8 cellular contexts compared by ENCODE assay signal in the genomic region with DNA sequence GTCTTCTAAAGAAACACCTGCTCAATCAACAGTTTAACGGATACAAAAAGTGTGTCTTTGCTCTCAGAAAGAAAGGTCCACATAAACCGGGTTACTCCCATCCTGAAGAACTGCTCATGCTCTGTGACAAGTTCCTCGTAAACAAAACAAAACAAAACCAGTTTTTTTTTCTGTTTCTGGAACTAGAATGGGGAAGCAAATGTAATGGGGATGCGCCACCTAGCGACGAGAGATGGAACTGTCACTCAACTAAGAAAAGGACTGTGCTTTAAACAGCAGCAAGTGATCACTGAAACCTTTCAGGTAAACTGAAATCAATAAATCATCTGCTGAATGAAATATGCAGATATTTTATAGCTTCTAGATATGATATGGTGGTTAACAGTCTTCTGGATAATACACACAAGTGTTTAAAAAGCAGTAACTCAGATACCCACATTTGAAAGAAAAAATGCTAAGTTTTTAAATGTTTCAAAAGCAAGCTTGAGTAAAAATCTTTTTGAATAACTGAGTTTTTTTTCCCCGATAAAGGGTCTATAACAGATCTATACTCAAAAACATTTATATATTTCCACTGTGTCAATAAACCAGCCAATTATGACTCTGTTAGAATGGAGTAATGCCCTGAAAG. TPM values are rescaled to one million over a fixed set of nuclear protein-coding genes. Genes with fewer than 3 reads are reported as not detected.
A peak's percentile ranks its signal among the peaks of the same experiment; 100 is the strongest.
DNase-seq lines count a peak whose midpoint lies in the region; ATAC-seq and TF ChIP-seq lines count a peak whose summit lies in the region.

No MANE protein-coding gene starts in this region.

- DNase-seq in BE2C (peak; percentile 62), GM19238 (ENCODE audit: insufficient read length, low spot score) (peak; percentile 30), Kasumi-1 (lab: John Stamatoyannopoulos, UW) (peak; percentile 86), T follicular helper cell (ENCODE audit: low read depth) (peak; percentile 71), adipocyte (ENCODE audit: low read depth) (peak; percentile 88), cardiac septum (ENCODE audit: low spot score) (peak; percentile 84), pulmonary artery endothelial cell (ENCODE audit: low read depth, low spot score) (peak; percentile 57)

- H3K36me3 ChIP-seq in BE2C (peaks cover 49% of the 10 kb centered on the region), adipocyte (ENCODE audit: control insufficient read depth, insufficient read depth, low read length, severe bottlenecking) (peaks cover 66% of the 10 kb centered on the region)

- no peaks in the 10 kb centered on the region for H3K9me3 ChIP-seq in BE2C
- H3K9me3 ChIP-seq in adipocyte (ENCODE audit: control insufficient read depth, low read length): no peaks in the 10 kb centered on the region

- TF ChIP-seq CTCF in BE2C (IDR thresholded peaks at IDR 0.05; ENCODE audit: low read depth, low read length): peak; percentile 94

- peak overlapping the region; percentile 45 for H3K9ac ChIP-seq in adipocyte (ENCODE audit: low read length)

- H3K4me3 ChIP-seq in BE2C (ENCODE audit: low read depth, low read length) (no peak overlapping the region), adipocyte (ENCODE audit: low read length) (peak overlapping the region; percentile 30)

- intact Hi-C loops in cardiac septum (cut with DNase I): loop anchor here (2.0 kb wide), 1 partner anchor 340 kb away; no protein-coding TSS in a partner anchor

- H3K27me3 ChIP-seq in BE2C (no peaks in the 10 kb centered on the region), adipocyte (replicated peaks; ENCODE audit: control insufficient read depth, insufficient read depth, low read length) (no peaks in the 10 kb centered on the region)

- no peak for ATAC-seq in GM18861 (IDR thresholded peaks at IDR 0.05; ENCODE audit: unreplicated experiment)

- H3K4me1 ChIP-seq in BE2C (peaks cover 11% of the 10 kb centered on the region), adipocyte (ENCODE audit: control insufficient read depth, insufficient read depth, low read length) (peaks cover 17% of the 10 kb centered on the region)

RNA-seq across cellular contexts. Expression of gene TM2D3, which starts 10.9 kb away (rescaled TPM):
- polyA plus RNA-seq in BE2C (2012; ENCODE audit: insufficient read depth, insufficient read length, low read depth): 81.4 TPM
- total RNA-seq in cardiac septum: 45.0 TPM
- total RNA-seq in pulmonary artery endothelial cell: 33.5 and 41.8 TPM in 2 replicates

Comparison
In these comparisons a context has a peak if more than half of its experiments do, and no peak if none do; other contexts are left out.
1. DNase-seq: peak in every context shown above with its lines; median percentile 88 in adipocyte; 86 in Kasumi-1; 84 in cardiac septum; 71 in T follicular helper cell; 62 in BE2C; 57 in pulmonary artery endothelial cell; 30 in GM19238.